ENCODE assay signal across 12 cellular contexts in the genomic region with DNA sequence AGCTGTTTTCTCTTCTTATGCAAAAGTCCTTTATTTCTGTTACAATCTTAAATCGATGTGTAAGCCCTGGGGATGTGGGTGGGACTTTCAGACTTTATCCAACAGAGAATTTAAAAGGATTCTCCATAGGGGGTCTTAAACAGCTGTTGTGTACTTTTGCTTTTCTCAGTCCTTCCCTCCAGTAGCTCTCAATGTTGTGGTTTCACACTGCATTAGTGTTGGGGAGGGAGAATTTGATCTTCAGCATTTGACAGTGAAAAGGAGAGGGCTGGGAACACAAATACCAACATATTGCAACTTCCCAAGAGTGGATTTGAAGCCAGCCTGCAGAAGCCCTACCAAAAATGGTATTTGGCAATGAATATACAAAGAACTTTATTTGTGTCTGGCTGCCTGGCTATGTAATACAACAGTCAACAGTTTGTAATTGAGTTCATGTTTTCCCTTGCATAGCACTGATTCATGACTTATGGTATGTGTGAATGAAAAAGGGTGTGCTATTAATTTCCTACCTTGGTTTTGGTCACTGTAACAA.
DNase-seq lines count a peak whose midpoint lies in the region; ATAC-seq, FAIRE-seq and TF ChIP-seq lines count a peak whose summit lies in the region.
"Had no signal": no experiment of that assay in that cellular context is flagged by ENCODE, and none has a peak within 500 bp of the region (broad histone marks: within the 10 kb centered on the region; RNA-seq: fewer than 3 reads in every experiment).

No MANE protein-coding gene starts in this region.

- H3K27ac ChIP-seq in neural progenitor cell: peak overlapping the region; percentile 19
- H3K27ac ChIP-seq in CD8-positive, alpha-beta T cell (ENCODE audit: low read depth, low read length): no peak overlapping the region

- POLR2A ChIA-PET in CD8-positive, alpha-beta T cell (lab: Charles Lee): no interaction called here

- CTCF ChIA-PET in CD8-positive, alpha-beta T cell (lab: Charles Lee): no interaction called here

- peaks cover 2% of the 10 kb centered on the region for H3K27me3 Mint-ChIP-seq in neural progenitor cell (ENCODE audit: insufficient read depth, low read depth)
- H3K27me3 Mint-ChIP-seq in CD8-positive, alpha-beta T cell (ENCODE audit: low read depth): no peaks in the 10 kb centered on the region

- no peak for ATAC-seq in CD8-positive, alpha-beta T cell
- ATAC-seq: Panc1 had no signal

- H3K9me3 Mint-ChIP-seq in neural progenitor cell: no peaks in the 10 kb centered on the region
- H3K9me3 Mint-ChIP-seq in CD8-positive, alpha-beta T cell: no peaks in the 10 kb centered on the region

- H3K4me2 ChIP-seq in neural progenitor cell: peak overlapping the region; percentile 23

- H3K27me3 ChIP-seq in MG63 (no peaks in the 10 kb centered on the region), neural progenitor cell (no peaks in the 10 kb centered on the region)
- no peaks in the 10 kb centered on the region for H3K27me3 ChIP-seq in CD8-positive, alpha-beta T cell (ENCODE audit: insufficient read depth, low read length)

- H3K79me2 ChIP-seq in neural progenitor cell (ENCODE audit: low read depth): no peaks in the 10 kb centered on the region

- no peak overlapping the region for H3K9ac ChIP-seq in neural progenitor cell

- DNase-seq in DMS 273 treated with DMSO at 0.1 percent for 48 hours (lab: John Stamatoyannopoulos, UW) (peak; percentile 11), MG63 (peak; percentile 9), dedifferentiated amniotic fluid mesenchymal stem cell (ENCODE audit: extremely low spot score) (peak; percentile 76), neural progenitor cell (ENCODE audit: low spot score) (peak; percentile 80), D341Med (ENCODE audit: low spot score) (no peak), activated gamma-delta T cell (lab: John Stamatoyannopoulos, UW) (no peak), HTR-8/SVneo (ENCODE audit: insufficient read length, low spot score) (no peak)
- no peak for DNase-seq in CD8-positive, alpha-beta T cell
- DNase-seq: activated CD4-positive, CD25-positive, alpha-beta regulatory T cell; activated effector memory CD4-positive, alpha-beta T cell treated with anti-CD3 and anti-CD28 coated beads, Interleukin-2, amount 50 U/mL, for 16 hours; NCI-H1092 had no signal

- intact Hi-C loops in CD8-positive, alpha-beta T cell (cut with DNase I, micrococcal nuclease): no loop called here

- H3K4me3 ChIP-seq in MG63 (no peak overlapping the region), neural progenitor cell (no peak overlapping the region)
- no peak overlapping the region for H3K4me3 ChIP-seq in CD8-positive, alpha-beta T cell (ENCODE audit: low read depth, low read length)

- no peaks in the 10 kb centered on the region for H3K36me3 Mint-ChIP-seq in neural progenitor cell
- no peaks in the 10 kb centered on the region for H3K36me3 Mint-ChIP-seq in CD8-positive, alpha-beta T cell

- H3K4me3 Mint-ChIP-seq in neural progenitor cell: no peak overlapping the region
- H3K4me3 Mint-ChIP-seq in CD8-positive, alpha-beta T cell: no peak overlapping the region

- H3K4me1 Mint-ChIP-seq in neural progenitor cell: peaks cover 22% of the 10 kb centered on the region
- H3K4me1 Mint-ChIP-seq in CD8-positive, alpha-beta T cell (ENCODE audit: low read depth): no peaks in the 10 kb centered on the region

- H4K20me1 ChIP-seq in neural progenitor cell (ENCODE audit: low read depth): no peaks in the 10 kb centered on the region

- H3K36me3 ChIP-seq in MG63 (peaks cover 51% of the 10 kb centered on the region), neural progenitor cell (no peaks in the 10 kb centered on the region)
- H3K36me3 ChIP-seq in CD8-positive, alpha-beta T cell (ENCODE audit: insufficient read depth, low read length): no peaks in the 10 kb centered on the region

- H3K9me3 ChIP-seq in MG63: no peaks in the 10 kb centered on the region
- no peaks in the 10 kb centered on the region for H3K9me3 ChIP-seq in neural progenitor cell (ENCODE audit: low read depth)
- no peaks in the 10 kb centered on the region for H3K9me3 ChIP-seq in CD8-positive, alpha-beta T cell (ENCODE audit: low read length)

- FAIRE-seq in HTR-8/SVneo (lab: Jason Lieb, UNC): no peak

- no peak overlapping the region for H2AFZ ChIP-seq in neural progenitor cell (replicated peaks)

- no peak overlapping the region for H3K27ac Mint-ChIP-seq in neural progenitor cell
- no peak overlapping the region for H3K27ac Mint-ChIP-seq in CD8-positive, alpha-beta T cell

- H3K4me1 ChIP-seq in neural progenitor cell: peaks cover 37% of the 10 kb centered on the region
- H3K4me1 ChIP-seq in CD8-positive, alpha-beta T cell (ENCODE audit: insufficient read depth, low read length): no peaks in the 10 kb centered on the region

- peaks cover 20% of the 10 kb centered on the region for H3F3A ChIP-seq in neural progenitor cell (ENCODE audit: low read depth)

- no peak for TF ChIP-seq CTCF in neural progenitor cell (IDR thresholded peaks at IDR 0.05)
- no peak for TF ChIP-seq CTCF in CD8-positive, alpha-beta T cell (IDR thresholded peaks at IDR 0.05)

Comparison
In these comparisons a context has a peak if more than half of its experiments do, and no peak if none do; other contexts are left out.
1. DNase-seq: peak in DMS 273 treated with DMSO at 0.1 percent for 48 hours (single experiment), MG63 (single experiment), dedifferentiated amniotic fluid mesenchymal stem cell (single experiment) and neural progenitor cell (single experiment); none in D341Med (single experiment), CD8-positive, alpha-beta T cell (0 of 7), activated gamma-delta T cell (single experiment) and HTR-8/SVneo (single experiment).